In genomic region chr2:205376071-205376470, GRCh38 we compare ENCODE assay signal across 1 cellular context.
TF ChIP-seq lines count a peak whose summit lies in the region.

No MANE protein-coding gene starts in this region.

TF ChIP-seq in SK-N-SH treated with all-trans-retinoic acid at 6 μM for 48 hours, 23 proteins besides CTCF, POLR2A, EP300 and RAD21 (continued from another document):
- no peak for TF ChIP-seq CSDC2 (CRISPR knock-in tag; IDR thresholded peaks at IDR 0.05)
- no peak for TF ChIP-seq SNAI2 (CRISPR knock-in tag; IDR thresholded peaks at IDR 0.05)
